In genomic region chr11:73480677-73481076, GRCh38 we compare ENCODE assay signal across 2 cellular contexts.
TF ChIP-seq lines count a peak whose summit lies in the region.

No MANE protein-coding gene starts in this region.

TF ChIP-seq in IMR-90, 13 proteins besides CTCF, POLR2A, EP300 and RAD21:
- TF ChIP-seq MXI1 (IDR thresholded peaks at IDR 0.05; ENCODE audit: borderline replicate concordance, low read depth, low read length) (no peak), CEBPB (IDR thresholded peaks at IDR 0.05; ENCODE audit: low read depth, low read length) (peak; percentile 76), MAFK (IDR thresholded peaks at IDR 0.05; ENCODE audit: low read depth, low read length) (no peak), NFE2L2 (IDR thresholded peaks at IDR 0.05; ENCODE audit: low read depth, low read length) (no peak), RFX5 (IDR thresholded peaks at IDR 0.05; ENCODE audit: low read depth, low read length) (no peak), USF2 (IDR thresholded peaks at IDR 0.05; ENCODE audit: low read depth, low read length) (no peak), SMC3 (IDR thresholded peaks at IDR 0.05; ENCODE audit: low read depth, low read length) (no peak)

TF ChIP-seq in K562, 482 proteins besides CTCF, POLR2A, EP300 and RAD21:
- no peak for TF ChIP-seq AFF4 (CRISPR knock-in tag; IDR thresholded peaks at IDR 0.05)
- peak; percentile 66 for TF ChIP-seq CEBPB (tag; IDR thresholded peaks at IDR 0.05)
- no peak for TF ChIP-seq NRF1 (conservative IDR thresholded peaks at IDR 0.05 in 1 of 2, IDR thresholded peaks at IDR 0.05 in 1 of 2)
- TF ChIP-seq CEBPG (CRISPR knock-in tag; IDR thresholded peaks at IDR 0.05), result no peak
- no peak for TF ChIP-seq CEBPG (tag; conservative IDR thresholded peaks at IDR 0.05 in 1 of 2, IDR thresholded peaks at IDR 0.05 in 1 of 2)
